Comparison of ENCODE assay signal across 13 cellular contexts in the genomic region with DNA sequence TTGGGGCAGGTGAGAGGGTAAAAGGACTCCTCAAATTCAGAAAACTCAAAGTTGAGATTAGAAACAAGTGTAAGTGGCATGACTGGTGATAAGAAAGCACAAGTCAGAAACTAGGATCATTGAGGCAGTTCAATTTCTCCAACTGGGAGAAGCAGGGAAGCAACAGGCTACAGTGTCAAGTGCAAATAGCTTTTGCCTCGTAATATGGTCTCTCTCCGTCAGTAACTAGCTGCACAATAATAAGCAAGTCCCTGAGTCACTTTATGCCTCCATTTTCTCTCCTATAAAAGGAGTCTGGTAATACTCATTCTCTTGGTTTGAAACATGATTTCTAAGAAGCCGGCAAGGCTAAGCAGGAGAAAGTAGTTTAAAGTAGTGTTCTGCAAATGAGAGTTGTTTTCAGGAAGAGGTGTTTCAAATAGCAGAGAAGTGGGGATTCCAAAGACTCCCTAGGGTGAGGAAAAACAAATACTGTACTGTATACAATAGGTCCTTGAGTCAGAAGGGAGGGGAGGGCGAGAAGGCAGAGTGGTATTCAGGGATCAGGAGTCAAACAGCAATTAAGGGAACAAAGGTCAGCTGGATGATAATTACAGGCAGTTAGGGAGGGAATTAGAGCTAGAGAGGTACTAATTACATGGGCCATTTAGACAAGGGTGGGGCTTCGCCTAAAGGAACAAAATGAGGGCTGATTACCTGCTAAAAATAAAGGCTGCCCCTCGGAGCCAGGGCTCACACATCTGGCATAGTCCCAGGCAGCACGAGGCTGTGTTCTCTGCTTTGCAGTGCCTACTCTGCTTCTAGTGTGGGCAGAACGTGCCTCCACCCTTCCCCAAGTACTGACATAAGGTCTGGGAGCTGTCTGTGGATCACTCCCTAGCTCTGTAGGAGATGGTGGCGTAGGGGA.
A peak's percentile ranks its signal among the peaks of the same experiment; 100 is the strongest.
DNase-seq lines count a peak whose midpoint lies in the region; ATAC-seq, FAIRE-seq and TF ChIP-seq lines count a peak whose summit lies in the region.
"Had no signal": no experiment of that assay in that cellular context is flagged by ENCODE, and none has a peak within 500 bp of the region (broad histone marks: within the 10 kb centered on the region; RNA-seq: fewer than 3 reads in every experiment).

No MANE protein-coding gene starts in this region.

- H3K27ac ChIP-seq in GM23248 (no peak overlapping the region), GM12878 (ENCODE audit: control insufficient read depth, insufficient read depth) (no peak overlapping the region)

- RAD21 ChIA-PET in GM12878 (lab: Charles Lee; ENCODE audit: unreplicated experiment): interaction anchor here (0.8 kb wide), 1 partner anchor 45 kb away, joined by 3 read pairs; no protein-coding TSS in a partner anchor

- H3K9ac ChIP-seq in GM23248: no peak overlapping the region
- no peak overlapping the region for H3K9ac ChIP-seq in GM12878 (ENCODE audit: control insufficient read depth, insufficient read depth, low read length)

- in situ Hi-C loops in GM23248 (cut with MboI): no loop called here
- in situ Hi-C loops in GM12878 (cut with MboI): no loop called here

- peaks cover 3% of the 10 kb centered on the region for H3K27me3 Mint-ChIP-seq in nephron (ENCODE audit: low read depth)
- H3K27me3 Mint-ChIP-seq in natural killer cell (ENCODE audit: low read depth in 2 of 2): no peaks in the 10 kb centered on the region
- H3K27me3 Mint-ChIP-seq: effector memory CD8-positive, alpha-beta T cell had no signal

- H3K9me2 ChIP-seq in GM23248 (ENCODE audit: insufficient read depth): no peaks in the 10 kb centered on the region

- TF ChIP-seq POLR2A in GM12878 (IDR thresholded peaks at IDR 0.05; ENCODE audit: low read depth, low read length): no peak
- no peak for TF ChIP-seq POLR2A in erythroblast (IDR thresholded peaks at IDR 0.05; ENCODE audit: low read length)

- TF ChIP-seq CTCF in GM12878 (IDR thresholded peaks at IDR 0.05 in 2 of 3, conservative IDR thresholded peaks at IDR 0.05 in 1 of 3; ENCODE audit: control insufficient read depth in 2 of 3, extremely low read depth in 1 of 3, insufficient read depth in 1 of 3, low read depth in 3 of 3, low read length in 3 of 3): no peak
- TF ChIP-seq CTCF in nephron (IDR thresholded peaks at IDR 0.05; ENCODE audit: unreplicated experiment in 3 of 3): no peak
- no peak for TF ChIP-seq CTCF in natural killer cell (IDR thresholded peaks at IDR 0.05)

- ATAC-seq in GM12878 (peak; percentile 27), natural killer cell (no peak), HG03159 (IDR thresholded peaks at IDR 0.05; ENCODE audit: unreplicated experiment) (no peak), GM21367 (IDR thresholded peaks at IDR 0.05; ENCODE audit: unreplicated experiment) (no peak)
- ATAC-seq: effector memory CD8-positive, alpha-beta T cell had no signal

- H3K4me1 ChIP-seq in GM23248 (ENCODE audit: insufficient read depth) (no peaks in the 10 kb centered on the region), GM12878 (ENCODE audit: control insufficient read depth, insufficient read depth, low read length) (no peaks in the 10 kb centered on the region)

- BruUV-seq in GM12878 (replicated peaks; lab: Mats Ljungman, UMichigan): no TSS peak

- no peaks in the 10 kb centered on the region for H4K20me1 ChIP-seq in GM23248 (ENCODE audit: insufficient read depth)
- H4K20me1 ChIP-seq in GM12878 (ENCODE audit: control insufficient read depth, insufficient read depth): no peaks in the 10 kb centered on the region

- TF ChIP-seq EP300 in GM12878 (IDR thresholded peaks at IDR 0.05; ENCODE audit: borderline replicate concordance in 1 of 2, control insufficient read depth in 1 of 2, low read depth in 2 of 2, low read length in 2 of 2): no peak

- H3K4me2 ChIP-seq in GM23248 (ENCODE audit: unreplicated experiment) (no peak overlapping the region), GM12878 (ENCODE audit: control insufficient read depth, insufficient read depth) (no peak overlapping the region)

- SMC1A ChIA-PET in GM12878 (lab: Charles Lee; ENCODE audit: uncharacterized antibody, unreplicated experiment): interaction anchor here (0.6 to 0.9 kb wide), 2 partner anchors 12 to 51 kb away, joined by 3 read pairs; no protein-coding TSS in a partner anchor

- H3K4me3 Mint-ChIP-seq in nephron (no peak overlapping the region), natural killer cell (no peak overlapping the region)
- H3K4me3 Mint-ChIP-seq: effector memory CD8-positive, alpha-beta T cell had no signal

- H2AFZ ChIP-seq in GM23248 (peak overlapping the region; percentile 48), GM12878 (ENCODE audit: control insufficient read depth, low read depth, low read length) (no peak overlapping the region)

- peak overlapping the region; percentile 2 to 61 (median 7) for H3K27ac Mint-ChIP-seq in nephron
- H3K27ac Mint-ChIP-seq in natural killer cell: no peak overlapping the region
- H3K27ac Mint-ChIP-seq: effector memory CD8-positive, alpha-beta T cell had no signal

- no peaks in the 10 kb centered on the region; the same call in 1 of the 2 replicates for H3K27me3 ChIP-seq in GM23248 (replicated peaks; ENCODE audit: insufficient read depth)
- H3K27me3 ChIP-seq in GM12878 (replicated peaks in 1 of 2; ENCODE audit: control insufficient read depth in 2 of 2, insufficient read depth in 2 of 2, low read length in 1 of 2): no peaks in the 10 kb centered on the region

- no peaks in the 10 kb centered on the region for H3K79me2 ChIP-seq in GM23248 (ENCODE audit: insufficient read depth)
- no peaks in the 10 kb centered on the region for H3K79me2 ChIP-seq in GM12878 (ENCODE audit: control insufficient read depth, insufficient read depth, low read length)

- H3K36me3 ChIP-seq in GM23248 (ENCODE audit: low read depth) (no peaks in the 10 kb centered on the region), GM12878 (ENCODE audit: control insufficient read depth in 2 of 2, insufficient read depth in 2 of 2, low read length in 1 of 2) (no peaks in the 10 kb centered on the region)

- CTCF ChIA-PET in GM12878 (lab: Yijun Ruan, JAX): interaction anchor here (1.1 kb wide), 1 partner anchor 8 kb away, joined by 3 read pairs; no protein-coding TSS in a partner anchor

- no peak for FAIRE-seq in GM12878 (lab: Jason Lieb, UNC)
- FAIRE-seq: keratinocyte had no signal

- WGBS in GM23248 (ENCODE audit: low coverage in 1 of 2, low lambda C conversion rate in 2 of 2, missing lambda C conversion rate in 2 of 2), 2 experiments: 10 to 13% methylated on average over 9 of the region's 9 CpGs
- WGBS in GM12878 (ENCODE audit: insufficient coverage, insufficient replicate concordance, low lambda C conversion rate, missing lambda C conversion rate): 2% methylated on average over 9 of the region's 9 CpGs

- H3K9me3 ChIP-seq in GM23248 (ENCODE audit: low read depth) (no peaks in the 10 kb centered on the region), GM12878 (replicated peaks; ENCODE audit: control insufficient read depth, insufficient read depth, low read length) (no peaks in the 10 kb centered on the region; the same call in 2 of the 3 replicates)

- H3K9me3 Mint-ChIP-seq in nephron: peaks cover 4% of the 10 kb centered on the region
- peaks cover 19 to 21% of the 10 kb centered on the region in 2 donors for H3K9me3 Mint-ChIP-seq in natural killer cell

- intact Hi-C loops in GM12878 (cut with micrococcal nuclease; ENCODE audit: unreplicated experiment): loop anchor here (5.0 to 10.0 kb wide), 3 partner anchors 36 to 1529 kb away; no protein-coding TSS in a partner anchor
- intact Hi-C loops in natural killer cell (cut with micrococcal nuclease): no loop called here

- H3K36me3 Mint-ChIP-seq in nephron (ENCODE audit: low read depth): no peaks in the 10 kb centered on the region
- H3K36me3 Mint-ChIP-seq in natural killer cell: peaks cover 7% of the 10 kb centered on the region

- POLR2A ChIA-PET in GM12878 (lab: Charles Lee): no interaction called here

- H3F3A ChIP-seq in GM23248 (ENCODE audit: insufficient read depth): no peaks in the 10 kb centered on the region

- H3K4me3 ChIP-seq in GM23248 (no peak overlapping the region), GM12878 (no peak overlapping the region)

- no peak for TF ChIP-seq RAD21 in GM12878 (IDR thresholded peaks at IDR 0.05; ENCODE audit: insufficient read depth, low read depth, low read length)

- peak; percentile 9 for DNase-seq in GM23248
- peak; percentile 96 for DNase-seq in NCI-H146 treated with DMSO at 0.1 percent for 48 hours (lab: John Stamatoyannopoulos, UW; ENCODE audit: unreplicated experiment)
- DNase-seq in GM12878 (ENCODE audit: low read depth, low spot score): no peak
- DNase-seq in erythroblast (lab: John Stamatoyannopoulos, UW): no peak
- DNase-seq in natural killer cell: no peak
- DNase-seq: activated gamma-delta T cell; DND-41; effector memory CD8-positive, alpha-beta T cell; stimulated activated naive CD4-positive, alpha-beta T cell had no signal

- no peaks in the 10 kb centered on the region for H3K4me1 Mint-ChIP-seq in nephron
- H3K4me1 Mint-ChIP-seq in natural killer cell: no peaks in the 10 kb centered on the region

TF ChIP-seq in GM12878, 131 proteins besides CTCF, POLR2A, EP300 and RAD21:
- TF ChIP-seq ESRRA (IDR thresholded peaks at IDR 0.05; ENCODE audit: low read length) (no peak), NR2C1 (IDR thresholded peaks at IDR 0.05) (no peak), EZH2 (IDR thresholded peaks at IDR 0.05; ENCODE audit: borderline replicate concordance, control insufficient read depth, low read depth, low read length) (no peak), IRF3 (IDR thresholded peaks at IDR 0.05) (no peak)
TF ChIP-seq in GM12878: peak in this region for 0.

Comparison
In these comparisons a context has a peak if more than half of its experiments do, and no peak if none do; other contexts are left out.
1. DNase-seq: peak in GM23248 (single experiment) and NCI-H146 treated with DMSO at 0.1 percent for 48 hours (single experiment); none in GM12878 (single experiment), erythroblast (0 of 2) and natural killer cell (single experiment).
2. H3K27ac Mint-ChIP-seq: peak in nephron (3 of 3); none in natural killer cell (0 of 2).